18 cellular contexts compared by ENCODE assay signal in genomic region chr19:37361994-37362393, GRCh38. TPM values are rescaled to one million over a fixed set of nuclear protein-coding genes. Genes with fewer than 3 reads are reported as not detected.
A peak's percentile ranks its signal among the peaks of the same experiment; 100 is the strongest.
DNase-seq lines count a peak whose midpoint lies in the region; ATAC-seq, FAIRE-seq and TF ChIP-seq lines count a peak whose summit lies in the region.
"Had no signal": no experiment of that assay in that cellular context is flagged by ENCODE, and none has a peak within 500 bp of the region (broad histone marks: within the 10 kb centered on the region; RNA-seq: fewer than 3 reads in every experiment).

No MANE protein-coding gene starts in this region.

- H3K4me1 ChIP-seq in skeletal muscle satellite cell (ENCODE audit: control insufficient read depth, insufficient read depth, low read length), result peaks cover 5% of the 10 kb centered on the region
- H3K4me1 ChIP-seq: foreskin keratinocyte, HAP-1, left lung, tibial artery had no signal

- no peaks in the 10 kb centered on the region for H3K27me3 ChIP-seq in skeletal muscle satellite cell (ENCODE audit: control insufficient read depth, insufficient read depth, low read length)
- H3K27me3 ChIP-seq: foreskin keratinocyte, left lung, ovary, tibial artery had no signal

- DNase-seq in EL (peak; percentile 8), RPMI7951 (ENCODE audit: low read depth) (peak; percentile 9), fibroblast of villous mesenchyme (ENCODE audit: low read depth) (peak; percentile 78), urothelium cell line (ENCODE audit: low spot score) (no peak)
- DNase-seq in activated CD4-positive, alpha-beta T cell treated with anti-CD3 and anti-CD28 coated beads, Interleukin-2, amount 50 U/mL, for 1 hour, result no peak
- DNase-seq: activated naive CD8-positive, alpha-beta T cell treated with anti-CD3 and anti-CD28 coated beads for 36 hours; DMS 273 treated with DMSO at 0.1 percent for 48 hours; effector memory CD8-positive, alpha-beta T cell; left lung; NCI-H1417 treated with DMSO at 0.1 percent for 48 hours; NCI-H2171; ovary; tibial artery had no signal

- peaks cover 51% of the 10 kb centered on the region for H3K36me3 ChIP-seq in skeletal muscle satellite cell (ENCODE audit: insufficient read depth, low read length)
- H3K36me3 ChIP-seq: ovary had no signal

- no peak overlapping the region for H3K4me2 ChIP-seq in skeletal muscle satellite cell (ENCODE audit: low read length)

- H3K9me3 ChIP-seq in skeletal muscle satellite cell (replicated peaks; ENCODE audit: low read length), result peaks cover 16% of the 10 kb centered on the region

- H3K9ac ChIP-seq in skeletal muscle satellite cell (ENCODE audit: low read depth, low read length), result no peak overlapping the region

- no peak for TF ChIP-seq CTCF in fibroblast of villous mesenchyme (IDR thresholded peaks at IDR 0.05; ENCODE audit: insufficient read depth, low read depth, low read length)

- FAIRE-seq in urothelium cell line (lab: Jason Lieb, UNC), result no peak
- FAIRE-seq: GM18507 had no signal

- no peak for ATAC-seq in activated CD4-positive, CD25-positive, alpha-beta regulatory T cell treated with anti-CD3 and anti-CD28 coated beads, Interleukin-2, amount 50 U/mL, for 24 hours
- ATAC-seq: effector memory CD8-positive, alpha-beta T cell; foreskin keratinocyte; left lung had no signal

- H3K4me3 ChIP-seq in fibroblast of villous mesenchyme (ENCODE audit: low read depth, low read length), result no peak overlapping the region
- H3K4me3 ChIP-seq in skeletal muscle satellite cell (ENCODE audit: low read length), result peak overlapping the region; percentile 29
- H3K4me3 ChIP-seq: HAP-1, left lung, ovary, tibial artery had no signal

RNA-seq across cellular contexts. Expression of gene ZNF527, which starts 8.9 kb away (rescaled TPM):
- total RNA-seq in RPMI7951 (2014; rRNA removed; shearing (Covaris generic)), result 3.4 and 4.7 TPM in 2 replicates
- 3.9 and 5.6 TPM in 2 replicates for total RNA-seq in fibroblast of villous mesenchyme
- total RNA-seq in skeletal muscle satellite cell (2012; rRNA removed), result 2.5 and 3.3 TPM in 2 replicates

Comparison
In these comparisons a context has a peak if more than half of its experiments do, and no peak if none do; other contexts are left out.
1. DNase-seq: peak in EL (single experiment), RPMI7951 (single experiment) and fibroblast of villous mesenchyme (single experiment); none in activated CD4-positive, alpha-beta T cell treated with anti-CD3 and anti-CD28 coated beads, Interleukin-2, amount 50 U/mL, for 1 hour (single experiment) and urothelium cell line (single experiment).